8 cellular contexts compared by ENCODE assay signal in the genomic region with DNA sequence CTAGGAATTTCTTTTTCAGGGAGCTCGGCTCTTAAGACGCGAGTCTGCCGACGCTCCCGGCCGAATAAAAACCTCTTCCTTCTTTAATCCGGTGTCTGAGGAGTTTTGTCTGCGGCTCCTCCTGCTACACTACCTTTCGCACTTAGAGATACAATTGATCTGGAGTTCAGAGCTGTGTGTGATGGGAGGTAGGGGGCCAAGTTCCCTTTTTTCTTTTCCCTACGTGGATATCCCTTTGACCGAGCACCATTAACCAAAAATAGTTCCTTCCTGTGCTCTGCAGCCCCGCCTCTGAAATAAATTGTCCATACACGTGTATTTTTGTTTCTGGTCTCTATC. TPM values are rescaled to one million over a fixed set of nuclear protein-coding genes. Genes with fewer than 3 reads are reported as not detected.
DNase-seq lines count a peak whose midpoint lies in the region; ATAC-seq and TF ChIP-seq lines count a peak whose summit lies in the region.

No MANE protein-coding gene starts in this region.

- peak; percentile 20 for DNase-seq in Ammon's horn (ENCODE audit: low spot score)
- no peak for DNase-seq in fibroblast of pulmonary artery (ENCODE audit: low read depth)
- DNase-seq in occipital lobe (lab: John Stamatoyannopoulos, UW), result peak; percentile 14
- no peak for DNase-seq in cerebellum (ENCODE audit: low spot score)
- DNase-seq in NCI-H748 treated with DMSO at 0.1 percent for 48 hours (lab: John Stamatoyannopoulos, UW), result no peak

- peak overlapping the region; percentile 85 for H3K4me3 ChIP-seq in fibroblast of pulmonary artery (replicated peaks; ENCODE audit: low read depth, low read length)

- peak; percentile 13 for ATAC-seq in GM19351 (IDR thresholded peaks at IDR 0.05; ENCODE audit: unreplicated experiment)
- peak; percentile 10 for ATAC-seq in HG03469 (IDR thresholded peaks at IDR 0.05; ENCODE audit: unreplicated experiment)

- peak overlapping the region; percentile 80 for H3K27ac ChIP-seq in VCaP

- TF ChIP-seq CTCF in VCaP (conservative IDR thresholded peaks at IDR 0.05) (no peak), fibroblast of pulmonary artery (IDR thresholded peaks at IDR 0.05; ENCODE audit: low read length, missing control alignments) (no peak)

RNA-seq across cellular contexts. Expression of gene PGM2, which starts 0.6 kb away (rescaled TPM):
- 20.4 TPM for total RNA-seq in occipital lobe
- 20.1 TPM for total RNA-seq in cerebellum

Comparison
In these comparisons a context has a peak if more than half of its experiments do, and no peak if none do; other contexts are left out.
1. DNase-seq: peak in Ammon's horn (single experiment) and occipital lobe (single experiment); none in fibroblast of pulmonary artery (single experiment), cerebellum (single experiment) and NCI-H748 treated with DMSO at 0.1 percent for 48 hours (single experiment).